In the genomic region with DNA sequence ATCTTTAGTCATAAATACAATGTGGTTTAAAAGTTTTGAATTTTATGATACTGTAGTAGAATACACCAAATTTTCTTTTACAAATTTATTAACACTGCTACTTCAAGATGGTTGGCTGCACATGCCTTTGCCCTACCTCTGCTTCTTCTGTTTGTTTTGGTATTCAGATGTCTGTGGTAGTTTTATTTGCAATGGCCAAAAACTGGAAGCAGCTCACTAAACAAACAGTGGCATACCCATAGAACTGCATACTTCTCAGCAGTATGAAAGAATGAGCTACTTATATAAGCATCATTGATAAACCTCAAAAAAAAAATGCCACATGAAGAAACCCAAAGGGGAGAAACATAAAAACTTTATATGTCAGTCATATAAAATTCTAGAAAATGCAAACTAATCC, we compare ENCODE assay signal across 26 cellular contexts. TPM values are rescaled to one million over a fixed set of nuclear protein-coding genes. Genes with fewer than 3 reads are reported as not detected.
DNase-seq lines count a peak whose midpoint lies in the region; ATAC-seq and TF ChIP-seq lines count a peak whose summit lies in the region.
"Had no signal": no experiment of that assay in that cellular context is flagged by ENCODE, and none has a peak within 500 bp of the region (broad histone marks: within the 10 kb centered on the region; RNA-seq: fewer than 3 reads in every experiment).

No MANE protein-coding gene starts in this region.

- H3K27me3 ChIP-seq in CD4-positive, alpha-beta memory T cell (ENCODE audit: insufficient read depth, low read length): no peaks in the 10 kb centered on the region
- H3K27me3 ChIP-seq in prostate gland (replicated peaks; ENCODE audit: insufficient read depth) (no peaks in the 10 kb centered on the region), A673 (replicated peaks; ENCODE audit: insufficient read depth, low read depth, low read length, poor library complexity) (no peaks in the 10 kb centered on the region)
- H3K27me3 ChIP-seq: neutrophil, SJCRH30, transverse colon had no signal

- no peak overlapping the region for H3K27ac ChIP-seq in CD4-positive, alpha-beta memory T cell (ENCODE audit: low read depth, low read length)
- H3K27ac ChIP-seq in prostate gland: no peak overlapping the region
- H3K27ac ChIP-seq in A673 (ENCODE audit: low read depth, low read length, poor library complexity, severe bottlenecking): no peak overlapping the region
- H3K27ac ChIP-seq: 22Rv1, epithelial cell of prostate, neutrophil, SJCRH30, transverse colon had no signal

- no TSS peak for BruUV-seq in A673 (replicated peaks; lab: Mats Ljungman, UMichigan)

- no peaks in the 10 kb centered on the region for H3K9me3 ChIP-seq in CD4-positive, alpha-beta memory T cell (ENCODE audit: control insufficient read depth in 1 of 2, low read length in 2 of 2)
- no peaks in the 10 kb centered on the region for H3K9me3 ChIP-seq in prostate gland
- no peaks in the 10 kb centered on the region for H3K9me3 ChIP-seq in A673 (ENCODE audit: low read depth, low read length, poor library complexity, severe bottlenecking)
- H3K9me3 ChIP-seq: neutrophil, psoas muscle, SJCRH30, transverse colon had no signal

- DNase-seq in activated CD4-positive, alpha-beta T cell treated with anti-CD3 and anti-CD28 coated beads for 36 hours: no peak
- DNase-seq in activated CD4-positive, alpha-beta T cell treated with anti-CD3 and anti-CD28 coated beads, Interleukin-2, amount 10 ng/mL, durations not matched to agents 7 days and 5 days: no peak
- no peak for DNase-seq in CD4-positive, alpha-beta memory T cell
- DNase-seq in activated T-helper 1 cell treated with anti-CD3 and anti-CD28 coated beads, Interleukin-12 subunit alpha, Interleukin-12 subunit beta, Interleukin-2, Interleukin-4 antibody, amounts not matched to agents 30 ng/mL and 10 ng/mL and 1 ng/mL, durations not matched to agents 14 hours and 24 hours and 36 hours (ENCODE audit: low spot score): no peak
- DNase-seq in immature natural killer cell (no peak), prostate gland (ENCODE audit: low spot score) (no peak), lower leg skin (ENCODE audit: low spot score in 2 of 2) (no peak), A673 (ENCODE audit: low spot score) (no peak)
- DNase-seq: activated CD4-positive, CD25-positive, alpha-beta regulatory T cell treated with anti-CD3 and anti-CD28 coated beads, Interleukin-2, amount 50 U/mL, for 72 hours; activated gamma-delta T cell; DMS53; GF-D8; GOT3; head of caudate nucleus; MV-4-11; NCI-H1694 treated with DMSO at 0.1 percent for 48 hours; NCI-H2171 treated with DMSO at 0.1 percent for 48 hours; NCI-H524 treated with DMSO at 0.1 percent for 48 hours; psoas muscle; SJCRH30; stimulated activated CD4-positive, alpha-beta T cell treated with anti-CD3 and anti-CD28 coated beads, Interleukin-15, amount 100 ng/mL, for 24 hours; T-helper 1 cell; transverse colon had no signal

- no peak for ATAC-seq in activated CD4-positive, alpha-beta T cell treated with anti-CD3 and anti-CD28 coated beads for 36 hours
- ATAC-seq: psoas muscle had no signal

- intact Hi-C loops in activated CD4-positive, alpha-beta T cell treated with anti-CD3 and anti-CD28 coated beads for 36 hours (cut with DNase I, micrococcal nuclease): no loop called here
- intact Hi-C loops in CD4-positive, alpha-beta memory T cell (cut with micrococcal nuclease): no loop called here
- intact Hi-C loops in activated T-helper 1 cell treated with anti-CD3 and anti-CD28 coated beads, Interleukin-12 subunit alpha, Interleukin-12 subunit beta, Interleukin-2, Interleukin-4 antibody, amounts not matched to agents 30 ng/mL and 10 ng/mL and 1 ng/mL, durations not matched to agents 14 hours and 24 hours and 36 hours (cut with micrococcal nuclease): no loop called here
- intact Hi-C loops in prostate gland (cut with DNase I): no loop called here
- intact Hi-C loops in lower leg skin (cut with DNase I; ENCODE audit: low total_unique reads): no loop called here
- intact Hi-C loops in A673 (cut with micrococcal nuclease; ENCODE audit: unreplicated experiment): no loop called here

- H3K27me3 Mint-ChIP-seq in activated CD4-positive, alpha-beta T cell treated with anti-CD3 and anti-CD28 coated beads for 36 hours: no peaks in the 10 kb centered on the region
- H3K27me3 Mint-ChIP-seq in activated CD4-positive, alpha-beta T cell treated with anti-CD3 and anti-CD28 coated beads, Interleukin-2, amount 10 ng/mL, durations not matched to agents 7 days and 5 days: no peaks in the 10 kb centered on the region
- no peaks in the 10 kb centered on the region for H3K27me3 Mint-ChIP-seq in CD4-positive, alpha-beta memory T cell
- H3K27me3 Mint-ChIP-seq in activated T-helper 1 cell treated with anti-CD3 and anti-CD28 coated beads, Interleukin-12 subunit alpha, Interleukin-12 subunit beta, Interleukin-2, Interleukin-4 antibody, amounts not matched to agents 30 ng/mL and 10 ng/mL and 1 ng/mL, durations not matched to agents 14 hours and 24 hours and 36 hours (ENCODE audit: insufficient read depth): no peaks in the 10 kb centered on the region
- H3K27me3 Mint-ChIP-seq in immature natural killer cell (ENCODE audit: low read depth in 3 of 3): peaks cover 0 to 8% (median 0%) of the 10 kb centered on the region in 3 donors

- CTCF ChIA-PET in activated CD4-positive, alpha-beta T cell treated with anti-CD3 and anti-CD28 coated beads for 36 hours (lab: Charles Lee): interaction anchor here (0.9 kb wide), 1 partner anchor 10 kb away, joined by 3 read pairs; no protein-coding TSS in a partner anchor
- CTCF ChIA-PET in activated CD4-positive, alpha-beta T cell treated with anti-CD3 and anti-CD28 coated beads, Interleukin-2, amount 10 ng/mL, durations not matched to agents 7 days and 5 days (lab: Charles Lee): interaction anchor here (1.4 kb wide), 1 partner anchor 19 kb away, joined by 5 read pairs; the partner anchor contains the start of gene ARIH2
- CTCF ChIA-PET in CD4-positive, alpha-beta memory T cell (lab: Charles Lee; ENCODE audit: partially characterized antibody): interaction anchor here (1.1 kb wide), 1 partner anchor 14 kb away, joined by 5 read pairs; no protein-coding TSS in a partner anchor
- CTCF ChIA-PET in A673 (lab: Charles Lee): no interaction called here

- no peak overlapping the region for H3K4me3 Mint-ChIP-seq in activated CD4-positive, alpha-beta T cell treated with anti-CD3 and anti-CD28 coated beads for 36 hours
- no peak overlapping the region for H3K4me3 Mint-ChIP-seq in activated CD4-positive, alpha-beta T cell treated with anti-CD3 and anti-CD28 coated beads, Interleukin-2, amount 10 ng/mL, durations not matched to agents 7 days and 5 days
- H3K4me3 Mint-ChIP-seq in CD4-positive, alpha-beta memory T cell: no peak overlapping the region
- H3K4me3 Mint-ChIP-seq in activated T-helper 1 cell treated with anti-CD3 and anti-CD28 coated beads, Interleukin-12 subunit alpha, Interleukin-12 subunit beta, Interleukin-2, Interleukin-4 antibody, amounts not matched to agents 30 ng/mL and 10 ng/mL and 1 ng/mL, durations not matched to agents 14 hours and 24 hours and 36 hours: no peak overlapping the region
- peak overlapping the region in 1 of 5 donors; percentile 39 for H3K4me3 Mint-ChIP-seq in immature natural killer cell

- POLR2A ChIA-PET in activated CD4-positive, alpha-beta T cell treated with anti-CD3 and anti-CD28 coated beads for 36 hours (lab: Charles Lee): no interaction called here
- POLR2A ChIA-PET in activated CD4-positive, alpha-beta T cell treated with anti-CD3 and anti-CD28 coated beads, Interleukin-2, amount 10 ng/mL, durations not matched to agents 7 days and 5 days (lab: Charles Lee): no interaction called here
- POLR2A ChIA-PET in CD4-positive, alpha-beta memory T cell (lab: Charles Lee; ENCODE audit: partially characterized antibody): no interaction called here
- POLR2A ChIA-PET in A673 (lab: Charles Lee; ENCODE audit: low non-redundant PET): no interaction called here

- TF ChIP-seq CTCF in prostate gland (IDR thresholded peaks at IDR 0.05) (no peak), lower leg skin (IDR thresholded peaks at IDR 0.05) (no peak), A673 (conservative IDR thresholded peaks at IDR 0.05; ENCODE audit: low read depth, low read length) (no peak)

- H3K4me1 ChIP-seq in CD4-positive, alpha-beta memory T cell (ENCODE audit: insufficient read depth, low read length): peaks cover 26% of the 10 kb centered on the region
- H3K4me1 ChIP-seq in prostate gland (replicated peaks) (no peaks in the 10 kb centered on the region), A673 (ENCODE audit: insufficient read depth, low read length, poor library complexity, severe bottlenecking) (no peaks in the 10 kb centered on the region)
- H3K4me1 ChIP-seq: SJCRH30 had no signal

- peaks cover 27% of the 10 kb centered on the region for H3K4me1 Mint-ChIP-seq in activated CD4-positive, alpha-beta T cell treated with anti-CD3 and anti-CD28 coated beads for 36 hours
- peaks cover 34% of the 10 kb centered on the region for H3K4me1 Mint-ChIP-seq in activated CD4-positive, alpha-beta T cell treated with anti-CD3 and anti-CD28 coated beads, Interleukin-2, amount 10 ng/mL, durations not matched to agents 7 days and 5 days
- H3K4me1 Mint-ChIP-seq in CD4-positive, alpha-beta memory T cell: peaks cover 27 to 45% (median 37%) of the 10 kb centered on the region in 4 donors
- peaks cover 40% of the 10 kb centered on the region for H3K4me1 Mint-ChIP-seq in activated T-helper 1 cell treated with anti-CD3 and anti-CD28 coated beads, Interleukin-12 subunit alpha, Interleukin-12 subunit beta, Interleukin-2, Interleukin-4 antibody, amounts not matched to agents 30 ng/mL and 10 ng/mL and 1 ng/mL, durations not matched to agents 14 hours and 24 hours and 36 hours (ENCODE audit: low read depth)
- peaks cover 34 to 59% of the 10 kb centered on the region in 2 donors for H3K4me1 Mint-ChIP-seq in immature natural killer cell

- no peak overlapping the region for H3K4me3 ChIP-seq in CD4-positive, alpha-beta memory T cell (ENCODE audit: low read length in 2 of 2)
- H3K4me3 ChIP-seq in prostate gland: no peak overlapping the region
- H3K4me3 ChIP-seq in lower leg skin (ENCODE audit: low read depth, poor library complexity, severe bottlenecking): no peak overlapping the region
- no peak overlapping the region for H3K4me3 ChIP-seq in A673 (ENCODE audit: low read depth, low read length, poor library complexity, severe bottlenecking)
- H3K4me3 ChIP-seq: psoas muscle, SJCRH30, transverse colon had no signal

- H3K36me3 Mint-ChIP-seq in activated CD4-positive, alpha-beta T cell treated with anti-CD3 and anti-CD28 coated beads for 36 hours (ENCODE audit: low read depth): peaks cover 38% of the 10 kb centered on the region
- H3K36me3 Mint-ChIP-seq in activated CD4-positive, alpha-beta T cell treated with anti-CD3 and anti-CD28 coated beads, Interleukin-2, amount 10 ng/mL, durations not matched to agents 7 days and 5 days (ENCODE audit: low read depth): peaks cover 47% of the 10 kb centered on the region
- H3K36me3 Mint-ChIP-seq in CD4-positive, alpha-beta memory T cell: peaks cover 27 to 38% of the 10 kb centered on the region in 2 donors
- peaks cover 34% of the 10 kb centered on the region for H3K36me3 Mint-ChIP-seq in activated T-helper 1 cell treated with anti-CD3 and anti-CD28 coated beads, Interleukin-12 subunit alpha, Interleukin-12 subunit beta, Interleukin-2, Interleukin-4 antibody, amounts not matched to agents 30 ng/mL and 10 ng/mL and 1 ng/mL, durations not matched to agents 14 hours and 24 hours and 36 hours (ENCODE audit: low read depth)
- peaks cover 13 to 23% (median 17%) of the 10 kb centered on the region in 3 donors for H3K36me3 Mint-ChIP-seq in immature natural killer cell

- H3K27ac Mint-ChIP-seq in activated CD4-positive, alpha-beta T cell treated with anti-CD3 and anti-CD28 coated beads for 36 hours: peak overlapping the region; percentile 29
- H3K27ac Mint-ChIP-seq in activated CD4-positive, alpha-beta T cell treated with anti-CD3 and anti-CD28 coated beads, Interleukin-2, amount 10 ng/mL, durations not matched to agents 7 days and 5 days: no peak overlapping the region
- H3K27ac Mint-ChIP-seq in CD4-positive, alpha-beta memory T cell: peak overlapping the region in 5 of 7 donors; percentile 15 to 79 (median 19)
- H3K27ac Mint-ChIP-seq in activated T-helper 1 cell treated with anti-CD3 and anti-CD28 coated beads, Interleukin-12 subunit alpha, Interleukin-12 subunit beta, Interleukin-2, Interleukin-4 antibody, amounts not matched to agents 30 ng/mL and 10 ng/mL and 1 ng/mL, durations not matched to agents 14 hours and 24 hours and 36 hours: peak overlapping the region; percentile 6
- peak overlapping the region; percentile 6 to 82 (median 61) for H3K27ac Mint-ChIP-seq in immature natural killer cell

- H3K9me3 Mint-ChIP-seq in activated CD4-positive, alpha-beta T cell treated with anti-CD3 and anti-CD28 coated beads for 36 hours (ENCODE audit: low read depth): no peaks in the 10 kb centered on the region
- no peaks in the 10 kb centered on the region for H3K9me3 Mint-ChIP-seq in activated CD4-positive, alpha-beta T cell treated with anti-CD3 and anti-CD28 coated beads, Interleukin-2, amount 10 ng/mL, durations not matched to agents 7 days and 5 days
- H3K9me3 Mint-ChIP-seq in CD4-positive, alpha-beta memory T cell: peaks cover 0 to 1% (median 0%) of the 10 kb centered on the region in 8 donors
- H3K9me3 Mint-ChIP-seq in activated T-helper 1 cell treated with anti-CD3 and anti-CD28 coated beads, Interleukin-12 subunit alpha, Interleukin-12 subunit beta, Interleukin-2, Interleukin-4 antibody, amounts not matched to agents 30 ng/mL and 10 ng/mL and 1 ng/mL, durations not matched to agents 14 hours and 24 hours and 36 hours: no peaks in the 10 kb centered on the region
- H3K9me3 Mint-ChIP-seq in immature natural killer cell: no peaks in the 10 kb centered on the region

- H3K36me3 ChIP-seq in CD4-positive, alpha-beta memory T cell (ENCODE audit: insufficient read depth, low read length): peaks cover 12% of the 10 kb centered on the region
- H3K36me3 ChIP-seq in prostate gland (no peaks in the 10 kb centered on the region), A673 (ENCODE audit: insufficient read depth, low read length, poor library complexity, severe bottlenecking) (peaks cover 7% of the 10 kb centered on the region)

- TF ChIP-seq POLR2A in prostate gland (IDR thresholded peaks at IDR 0.05) (no peak), lower leg skin (IDR thresholded peaks at IDR 0.05) (no peak)

RNA-seq across cellular contexts. Expression of gene ARIH2, which starts 19.5 kb away (rescaled TPM):
- total RNA-seq in activated CD4-positive, alpha-beta T cell treated with anti-CD3 and anti-CD28 coated beads for 36 hours: 100 to 1,000 TPM; 105 to 112 TPM
- total RNA-seq in activated CD4-positive, alpha-beta T cell treated with anti-CD3 and anti-CD28 coated beads, Interleukin-2, amount 10 ng/mL, durations not matched to agents 7 days and 5 days: 10 to 100 TPM; 91.0 to 95.0 TPM
- 100 to 1,000 TPM; 141 to 149 TPM for total RNA-seq in CD4-positive, alpha-beta memory T cell
- polyA plus RNA-seq in CD4-positive, alpha-beta memory T cell: 100 to 1,000 TPM; 109 to 153 TPM
- 179 and 180 TPM in 2 replicates for total RNA-seq in activated T-helper 1 cell treated with anti-CD3 and anti-CD28 coated beads, Interleukin-12 subunit alpha, Interleukin-12 subunit beta, Interleukin-2, Interleukin-4 antibody, amounts not matched to agents 30 ng/mL and 10 ng/mL and 1 ng/mL, durations not matched to agents 14 hours and 24 hours and 36 hours
- 100 to 1,000 TPM; 171 to 224 (median 177) TPM for polyA plus RNA-seq in immature natural killer cell
- total RNA-seq in prostate gland (100 to 1,000 TPM in 1 of 2 donors, 10 to 100 TPM in 1; 70.9 to 125 TPM), lower leg skin (10 to 100 TPM; 41.5 to 75.7 (median 69.1) TPM), A673 (2021) (70.8 and 76.8 TPM in 2 replicates)

RNA-seq across cellular contexts. Expression of gene SLC25A20, which starts 39.5 kb away (rescaled TPM):
- total RNA-seq in activated CD4-positive, alpha-beta T cell treated with anti-CD3 and anti-CD28 coated beads for 36 hours: 10 to 100 TPM; 15.8 to 18.5 TPM
- 10 to 100 TPM; 35.2 to 40.6 TPM for total RNA-seq in activated CD4-positive, alpha-beta T cell treated with anti-CD3 and anti-CD28 coated beads, Interleukin-2, amount 10 ng/mL, durations not matched to agents 7 days and 5 days
- total RNA-seq in CD4-positive, alpha-beta memory T cell: 10 to 100 TPM; 12.7 to 19.2 TPM
- polyA plus RNA-seq in CD4-positive, alpha-beta memory T cell: 10 to 100 TPM; 21.9 to 67.6 TPM
- 15.9 and 17.4 TPM in 2 replicates for total RNA-seq in activated T-helper 1 cell treated with anti-CD3 and anti-CD28 coated beads, Interleukin-12 subunit alpha, Interleukin-12 subunit beta, Interleukin-2, Interleukin-4 antibody, amounts not matched to agents 30 ng/mL and 10 ng/mL and 1 ng/mL, durations not matched to agents 14 hours and 24 hours and 36 hours
- polyA plus RNA-seq in immature natural killer cell: 100 to 1,000 TPM in 2 of 3 donors, 10 to 100 TPM in 1; 100.0 to 254 (median 100) TPM
- 10 to 100 TPM; 12.2 to 14.8 TPM for total RNA-seq in prostate gland
- total RNA-seq in lower leg skin: 10 to 100 TPM; 11.4 to 46.3 (median 20.4) TPM
- total RNA-seq in A673 (2021): 4.1 and 4.9 TPM in 2 replicates

RNA-seq across cellular contexts. Expression of gene P4HTM, which starts 51.9 kb away (rescaled TPM):
- total RNA-seq in activated CD4-positive, alpha-beta T cell treated with anti-CD3 and anti-CD28 coated beads for 36 hours: 10 to 100 TPM; 25.7 to 30.4 TPM
- total RNA-seq in activated CD4-positive, alpha-beta T cell treated with anti-CD3 and anti-CD28 coated beads, Interleukin-2, amount 10 ng/mL, durations not matched to agents 7 days and 5 days: 10 to 100 TPM; 45.3 to 47.6 TPM
- 10 to 100 TPM; 79.3 to 87.3 TPM for total RNA-seq in CD4-positive, alpha-beta memory T cell
- polyA plus RNA-seq in CD4-positive, alpha-beta memory T cell: 10 to 100 TPM; 29.7 to 32.8 TPM
- total RNA-seq in activated T-helper 1 cell treated with anti-CD3 and anti-CD28 coated beads, Interleukin-12 subunit alpha, Interleukin-12 subunit beta, Interleukin-2, Interleukin-4 antibody, amounts not matched to agents 30 ng/mL and 10 ng/mL and 1 ng/mL, durations not matched to agents 14 hours and 24 hours and 36 hours: 34.5 and 36.8 TPM in 2 replicates
- polyA plus RNA-seq in immature natural killer cell: 10 to 100 TPM; 16.8 to 26.8 (median 24.9) TPM
- total RNA-seq in prostate gland: 100 to 1,000 TPM in 1 of 2 donors, 10 to 100 TPM in 1; 56.0 to 101 TPM
- 10 to 100 TPM; 23.4 to 41.9 (median 36.0) TPM for total RNA-seq in lower leg skin
- 13.3 and 14.9 TPM in 2 replicates for total RNA-seq in A673 (2021)
